22 cellular contexts compared by ENCODE assay signal in the genomic region with DNA sequence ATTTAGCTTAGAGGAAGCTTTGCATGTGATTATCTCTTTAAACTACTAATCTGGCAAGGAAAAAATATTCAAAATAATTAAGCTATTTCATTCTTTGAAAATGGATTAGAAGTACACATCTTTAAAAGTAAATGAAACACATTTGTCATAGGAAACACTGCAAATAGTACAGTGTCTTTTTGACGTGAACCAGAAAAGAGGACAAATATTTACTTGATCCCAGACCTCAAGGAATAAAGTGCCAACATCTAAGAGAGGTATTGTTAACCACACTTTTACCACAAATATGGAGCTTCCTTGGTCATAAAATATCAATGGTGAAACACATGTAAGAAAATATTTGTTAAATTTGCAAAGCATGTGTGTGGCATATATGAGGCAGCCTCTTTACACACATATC.
DNase-seq lines count a peak whose midpoint lies in the region; ATAC-seq and TF ChIP-seq lines count a peak whose summit lies in the region.
"Had no signal": no experiment of that assay in that cellular context is flagged by ENCODE, and none has a peak within 500 bp of the region (broad histone marks: within the 10 kb centered on the region; RNA-seq: fewer than 3 reads in every experiment).

No MANE protein-coding gene starts in this region.

- no peaks in the 10 kb centered on the region for H3K36me3 Mint-ChIP-seq in activated CD4-positive, alpha-beta T cell treated with anti-CD3 and anti-CD28 coated beads, Interleukin-2, amount 10 ng/mL, durations not matched to agents 24 days and 14 days (ENCODE audit: low read depth)
- H3K36me3 Mint-ChIP-seq: CD14-positive monocyte; CD4-positive, alpha-beta memory T cell; CD4-positive, CD25-positive, alpha-beta regulatory T cell had no signal

- TF ChIP-seq CTCF in PC-9 (conservative IDR thresholded peaks at IDR 0.05) (no peak), uterus (IDR thresholded peaks at IDR 0.05) (no peak)

- H3K79me2 ChIP-seq in PC-9 (ENCODE audit: low read depth): no peaks in the 10 kb centered on the region

- H3K9me3 Mint-ChIP-seq in activated CD4-positive, alpha-beta T cell treated with anti-CD3 and anti-CD28 coated beads, Interleukin-2, amount 10 ng/mL, durations not matched to agents 24 days and 14 days: no peaks in the 10 kb centered on the region
- H3K9me3 Mint-ChIP-seq: CD8-positive, alpha-beta memory T cell had no signal

- POLR2A ChIA-PET in PC-9 (lab: Charles Lee; ENCODE audit: unreplicated experiment): no interaction called here

- CTCF ChIA-PET in PC-9 (lab: Charles Lee): no interaction called here

- H3K27ac ChIP-seq in PC-9 (no peak overlapping the region), uterus (no peak overlapping the region)
- H3K27ac ChIP-seq: BLaER1 had no signal

- TF ChIP-seq POLR2A in uterus (IDR thresholded peaks at IDR 0.05): no peak

- H2AFZ ChIP-seq in PC-9: 0 out of 2 replicates have a peak overlapping the region, but pooled peaks have one; percentile 2

- intact Hi-C loops in activated CD4-positive, alpha-beta T cell treated with anti-CD3 and anti-CD28 coated beads, Interleukin-2, amount 10 ng/mL, durations not matched to agents 24 days and 14 days (cut with micrococcal nuclease): no loop called here
- intact Hi-C loops in PC-9 (cut with micrococcal nuclease; ENCODE audit: unreplicated experiment): no loop called here
- intact Hi-C loops in uterus (cut with DNase I; ENCODE audit: low total_unique reads): no loop called here

- H3K9me3 ChIP-seq in PC-9 (ENCODE audit: insufficient read depth, low read depth) (no peaks in the 10 kb centered on the region), uterus (no peaks in the 10 kb centered on the region)
- H3K9me3 ChIP-seq: BE2C, BLaER1 had no signal

- H3K4me1 ChIP-seq in PC-9 (replicated peaks; ENCODE audit: insufficient read depth) (no peaks in the 10 kb centered on the region), uterus (no peaks in the 10 kb centered on the region)
- H3K4me1 ChIP-seq: BE2C, BLaER1 had no signal

- no peaks in the 10 kb centered on the region for H3K36me3 ChIP-seq in PC-9 (ENCODE audit: low read depth)
- no peaks in the 10 kb centered on the region for H3K36me3 ChIP-seq in uterus
- H3K36me3 ChIP-seq: BE2C, BLaER1 had no signal

- no TSS peak for BruUV-seq in PC-9 (replicated peaks; lab: Mats Ljungman, UMichigan)

- ATAC-seq in HG03457 (IDR thresholded peaks at IDR 0.05; ENCODE audit: unreplicated experiment): no peak
- ATAC-seq: GM12878 had no signal

- no peak overlapping the region for H3K4me3 Mint-ChIP-seq in activated CD4-positive, alpha-beta T cell treated with anti-CD3 and anti-CD28 coated beads, Interleukin-2, amount 10 ng/mL, durations not matched to agents 24 days and 14 days
- H3K4me3 Mint-ChIP-seq: CD14-positive monocyte; CD4-positive, alpha-beta memory T cell; CD4-positive, CD25-positive, alpha-beta regulatory T cell; CD8-positive, alpha-beta memory T cell had no signal

- no peak overlapping the region for H3K4me3 ChIP-seq in PC-9
- no peak overlapping the region for H3K4me3 ChIP-seq in uterus
- H3K4me3 ChIP-seq: BLaER1, GM12878 had no signal

- no peak overlapping the region for H3K4me2 ChIP-seq in PC-9
- H3K4me2 ChIP-seq: BLaER1 had no signal

- DNase-seq in activated CD4-positive, alpha-beta T cell treated with anti-CD3 and anti-CD28 coated beads, Interleukin-2, amount 10 ng/mL, durations not matched to agents 24 days and 14 days: peak; percentile 9
- no peak for DNase-seq in activated CD4-positive, alpha-beta T cell treated with anti-CD3 and anti-CD28 coated beads, Interleukin-2, amount 50 U/mL, for 1 hour
- DNase-seq in PC-9 (no peak), uterus (no peak)
- DNase-seq: 8988T; ACHN; BE2C; C1 segment of cervical spinal cord; CD4-positive, alpha-beta memory T cell; CD4-positive, CD25-positive, alpha-beta regulatory T cell; CD8-positive, alpha-beta memory T cell; COR-L47; DMS 273 treated with DMSO at 0.1 percent for 48 hours; DMS153; DMS79; DND-41; EL; GDM1 had no signal

- H3K27me3 ChIP-seq in PC-9 (ENCODE audit: insufficient read depth, low read depth) (no peaks in the 10 kb centered on the region), uterus (no peaks in the 10 kb centered on the region)
- H3K27me3 ChIP-seq: BE2C, BLaER1 had no signal

- no peaks in the 10 kb centered on the region for H4K20me1 ChIP-seq in PC-9 (ENCODE audit: insufficient read depth)
- H4K20me1 ChIP-seq: BLaER1 had no signal

- H3F3A ChIP-seq in PC-9 (ENCODE audit: insufficient read depth, low read depth): no peaks in the 10 kb centered on the region

- H3K9me2 ChIP-seq in PC-9 (ENCODE audit: insufficient read depth): no peaks in the 10 kb centered on the region; the same call in 1 of the 2 replicates

- no peaks in the 10 kb centered on the region for H3K27me3 Mint-ChIP-seq in activated CD4-positive, alpha-beta T cell treated with anti-CD3 and anti-CD28 coated beads, Interleukin-2, amount 10 ng/mL, durations not matched to agents 24 days and 14 days
- H3K27me3 Mint-ChIP-seq: CD4-positive, alpha-beta memory T cell; CD4-positive, CD25-positive, alpha-beta regulatory T cell had no signal

- H3K4me1 Mint-ChIP-seq in activated CD4-positive, alpha-beta T cell treated with anti-CD3 and anti-CD28 coated beads, Interleukin-2, amount 10 ng/mL, durations not matched to agents 24 days and 14 days: no peaks in the 10 kb centered on the region
- H3K4me1 Mint-ChIP-seq: CD14-positive monocyte; CD8-positive, alpha-beta memory T cell had no signal

- H3K27ac Mint-ChIP-seq in activated CD4-positive, alpha-beta T cell treated with anti-CD3 and anti-CD28 coated beads, Interleukin-2, amount 10 ng/mL, durations not matched to agents 24 days and 14 days: no peak overlapping the region
- H3K27ac Mint-ChIP-seq: CD14-positive monocyte; CD4-positive, alpha-beta memory T cell; CD4-positive, CD25-positive, alpha-beta regulatory T cell had no signal
